In genomic region chr12:599756-600155, GRCh38 we compare ENCODE assay signal across 23 cellular contexts.
DNase-seq lines count a peak whose midpoint lies in the region; ATAC-seq and TF ChIP-seq lines count a peak whose summit lies in the region.
"Had no signal": no experiment of that assay in that cellular context is flagged by ENCODE, and none has a peak within 500 bp of the region (broad histone marks: within the 10 kb centered on the region; RNA-seq: fewer than 3 reads in every experiment).

No MANE protein-coding gene starts in this region.

- CTCF ChIA-PET in RWPE1 (lab: Yijun Ruan, JAX), result interaction anchor here (0.9 kb wide), 1 partner anchor 23 kb away, joined by 3 read pairs; no protein-coding TSS in a partner anchor

- no peak overlapping the region for H3K4me3 ChIP-seq in GM23338
- H3K4me3 ChIP-seq: A549, HAP-1, SJCRH30 had no signal

- no peak overlapping the region for H3K4me3 Mint-ChIP-seq in CD14-positive monocyte
- H3K4me3 Mint-ChIP-seq in GM23338, result no peak overlapping the region
- H3K4me3 Mint-ChIP-seq in nephron progenitor cell, result no peak overlapping the region
- no peak overlapping the region for H3K4me3 Mint-ChIP-seq in glutamatergic neuron (ENCODE audit: unreplicated experiment)
- no peak overlapping the region for H3K4me3 Mint-ChIP-seq in activated naive CD8-positive, alpha-beta T cell treated with anti-CD3 and anti-CD28 coated beads for 36 hours
- H3K4me3 Mint-ChIP-seq: B cell had no signal

- POLR2A ChIA-PET in RWPE1 (lab: Yijun Ruan, JAX; ENCODE audit: low non-redundant PET), result no interaction called here

- no peak overlapping the region for H3K27ac ChIP-seq in GM23338 (ENCODE audit: low read depth)
- no peak overlapping the region for H3K27ac ChIP-seq in RWPE1
- H3K27ac ChIP-seq: A549, SJCRH30 had no signal

- no peaks in the 10 kb centered on the region for H3F3A ChIP-seq in GM23338 (replicated peaks; ENCODE audit: low read depth)

- peak overlapping the region; percentile 63; the same call in 1 of the 2 replicates for H2AFZ ChIP-seq in GM23338

- no peaks in the 10 kb centered on the region for H3K4me1 ChIP-seq in GM23338 (ENCODE audit: insufficient read depth)
- H3K4me1 ChIP-seq: HAP-1, SJCRH30 had no signal

- no peaks in the 10 kb centered on the region for H3K9me2 ChIP-seq in GM23338 (ENCODE audit: insufficient read depth)

- H3K4me2 ChIP-seq in GM23338, result no peak overlapping the region
- H3K4me2 ChIP-seq: A549 had no signal

- intact Hi-C loops in CD14-positive monocyte (cut with micrococcal nuclease), result no loop called here

- no peaks in the 10 kb centered on the region for H3K27me3 ChIP-seq in GM23338 (ENCODE audit: insufficient read depth)

- H3K27ac Mint-ChIP-seq in CD14-positive monocyte, result no peak overlapping the region
- no peak overlapping the region for H3K27ac Mint-ChIP-seq in GM23338
- H3K27ac Mint-ChIP-seq in nephron progenitor cell, result peak overlapping the region; percentile 84
- H3K27ac Mint-ChIP-seq in glutamatergic neuron (ENCODE audit: unreplicated experiment), result no peak overlapping the region
- no peak overlapping the region for H3K27ac Mint-ChIP-seq in activated naive CD8-positive, alpha-beta T cell treated with anti-CD3 and anti-CD28 coated beads for 36 hours
- H3K27ac Mint-ChIP-seq: B cell had no signal

- H3K27me3 Mint-ChIP-seq in CD14-positive monocyte (ENCODE audit: low read depth in 3 of 3) (no peaks in the 10 kb centered on the region), GM23338 (ENCODE audit: insufficient read depth, low read depth, poor library complexity) (no peaks in the 10 kb centered on the region), nephron progenitor cell (ENCODE audit: low read depth, poor library complexity) (peaks cover 16% of the 10 kb centered on the region), glutamatergic neuron (ENCODE audit: unreplicated experiment) (peaks cover 2% of the 10 kb centered on the region)
- H3K27me3 Mint-ChIP-seq in activated naive CD8-positive, alpha-beta T cell treated with anti-CD3 and anti-CD28 coated beads for 36 hours, result no peaks in the 10 kb centered on the region
- H3K27me3 Mint-ChIP-seq: B cell had no signal

- H4K20me1 ChIP-seq in GM23338 (replicated peaks; ENCODE audit: insufficient read depth), result no peaks in the 10 kb centered on the region

- H3K4me1 Mint-ChIP-seq in CD14-positive monocyte (peaks cover 24% of the 10 kb centered on the region), GM23338 (peaks cover 4% of the 10 kb centered on the region; the same call in 2 of the 3 replicates), nephron progenitor cell (peaks cover 7% of the 10 kb centered on the region), glutamatergic neuron (ENCODE audit: low read depth, unreplicated experiment) (no peaks in the 10 kb centered on the region)
- H3K4me1 Mint-ChIP-seq in activated naive CD8-positive, alpha-beta T cell treated with anti-CD3 and anti-CD28 coated beads for 36 hours, result no peaks in the 10 kb centered on the region
- H3K4me1 Mint-ChIP-seq: B cell had no signal

- no peak for ATAC-seq in GM23338
- peak; percentile 46 for ATAC-seq in esophagus mucosa
- ATAC-seq: A549, Panc1 had no signal

- TF ChIP-seq CTCF in CD14-positive monocyte (IDR thresholded peaks at IDR 0.05) (no peak), GM23338 (conservative IDR thresholded peaks at IDR 0.05; ENCODE audit: low read depth in 2 of 2) (no peak), nephron progenitor cell (IDR thresholded peaks at IDR 0.05) (no peak), glutamatergic neuron (IDR thresholded peaks at IDR 0.05; ENCODE audit: partially characterized antibody, unreplicated experiment) (no peak), RWPE1 (conservative IDR thresholded peaks at IDR 0.05; ENCODE audit: low read depth) (no peak)

- no peaks in the 10 kb centered on the region for H3K79me2 ChIP-seq in GM23338 (replicated peaks; ENCODE audit: insufficient read depth)

- DNase-seq in CD14-positive monocyte (ENCODE audit: low spot score), result peak; percentile 23
- no peak for DNase-seq in GM23338 (ENCODE audit: low spot score)
- DNase-seq in nephron progenitor cell, result no peak
- DNase-seq in glutamatergic neuron, result no peak
- DNase-seq in activated naive CD8-positive, alpha-beta T cell treated with anti-CD3 and anti-CD28 coated beads for 36 hours, result no peak
- DNase-seq in Kasumi-1 (lab: John Stamatoyannopoulos, UW), result no peak
- no peak for DNase-seq in RWPE1 (ENCODE audit: low spot score)
- DNase-seq: DMS53, EL, KG1, NCI-H1105, NCI-H146, NCI-H2029 treated with DMSO at 0.1 percent for 48 hours, NCI-H2171, NCI-H345, NCI-H524, NCI-H82 had no signal

- H3K36me3 ChIP-seq in GM23338 (ENCODE audit: insufficient read depth), result no peaks in the 10 kb centered on the region
- H3K36me3 ChIP-seq: HAP-1, SJCRH30 had no signal

- H3K36me3 Mint-ChIP-seq in CD14-positive monocyte (peaks cover 16 to 35% of the 10 kb centered on the region in 2 donors), GM23338 (ENCODE audit: low read depth) (no peaks in the 10 kb centered on the region), nephron progenitor cell (ENCODE audit: low read depth) (no peaks in the 10 kb centered on the region), glutamatergic neuron (ENCODE audit: unreplicated experiment) (no peaks in the 10 kb centered on the region)
- no peaks in the 10 kb centered on the region for H3K36me3 Mint-ChIP-seq in activated naive CD8-positive, alpha-beta T cell treated with anti-CD3 and anti-CD28 coated beads for 36 hours

- H3K9me3 Mint-ChIP-seq in CD14-positive monocyte (peaks cover 0 to 2% (median 0%) of the 10 kb centered on the region in 7 donors), GM23338 (no peaks in the 10 kb centered on the region), nephron progenitor cell (no peaks in the 10 kb centered on the region), glutamatergic neuron (ENCODE audit: unreplicated experiment) (peaks cover 4% of the 10 kb centered on the region)
- no peaks in the 10 kb centered on the region for H3K9me3 Mint-ChIP-seq in activated naive CD8-positive, alpha-beta T cell treated with anti-CD3 and anti-CD28 coated beads for 36 hours

TF ChIP-seq in GM23338, 12 proteins besides CTCF, POLR2A, EP300 and RAD21 (continues in another document):
- TF ChIP-seq POLR2AphosphoS5 (IDR thresholded peaks at IDR 0.05; ENCODE audit: low read depth) (no peak), NANOG (IDR thresholded peaks at IDR 0.05; ENCODE audit: borderline replicate concordance) (no peak), ZNF331 (CRISPR knock-in tag; IDR thresholded peaks at IDR 0.05; ENCODE audit: low read depth) (no peak), STAT1 (IDR thresholded peaks at IDR 0.05; ENCODE audit: unreplicated experiment) (no peak), ZNF462 (CRISPR knock-in tag; IDR thresholded peaks at IDR 0.05) (no peak), CREB1 (CRISPR knock-in tag; IDR thresholded peaks at IDR 0.05; ENCODE audit: low read depth) (no peak)
